In the genomic region with DNA sequence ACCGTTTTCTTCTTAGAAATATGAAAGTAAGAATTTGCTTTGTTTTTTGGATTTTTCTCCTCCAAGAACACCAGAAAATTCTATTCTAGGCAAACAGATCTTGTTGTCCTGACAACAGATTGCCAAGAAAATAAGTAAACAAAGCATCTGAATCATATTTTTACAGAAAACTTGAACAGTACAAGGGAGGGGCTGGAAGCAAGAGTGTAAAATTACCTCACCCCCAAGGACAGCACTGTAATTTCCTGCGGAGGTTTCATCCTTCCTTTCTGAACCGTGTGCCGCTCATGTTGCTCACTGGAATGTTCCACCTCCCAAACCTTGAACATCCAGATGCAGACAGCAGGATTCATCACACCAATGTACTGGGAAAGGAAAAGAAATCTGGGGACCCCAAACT, we compare ENCODE assay signal across 19 cellular contexts.
"Had no signal": no experiment of that assay in that cellular context is flagged by ENCODE, and none has a peak within 500 bp of the region (broad histone marks: within the 10 kb centered on the region; RNA-seq: fewer than 3 reads in every experiment).

No MANE protein-coding gene starts in this region.

- H3K36me3 ChIP-seq: lower lobe of right lung, suprapubic skin, upper lobe of left lung had no signal

- H3K36me3 Mint-ChIP-seq: naive thymus-derived CD8-positive, alpha-beta T cell had no signal

- H3K27ac ChIP-seq: lower lobe of right lung, sigmoid colon, suprapubic skin, WERI-Rb-1 had no signal

- H3K4me3 Mint-ChIP-seq: activated CD4-positive, alpha-beta memory T cell treated with anti-CD3 and anti-CD28 coated beads, Interleukin-2, amount 10 ng/mL, durations not matched to agents 7 days and 5 days; activated CD4-positive, alpha-beta T cell treated with anti-CD3 and anti-CD28 coated beads for 36 hours; activated naive CD8-positive, alpha-beta T cell treated with anti-CD3 and anti-CD28 coated beads, Interleukin-2, amount 50 U/mL, for 24 hours; effector memory CD8-positive, alpha-beta T cell; naive thymus-derived CD8-positive, alpha-beta T cell had no signal

- H3K27me3 ChIP-seq: sigmoid colon, suprapubic skin, upper lobe of left lung had no signal

- H3K9me3 ChIP-seq: lower lobe of right lung, sigmoid colon, suprapubic skin, upper lobe of left lung had no signal

- H3K27ac Mint-ChIP-seq: activated CD4-positive, alpha-beta memory T cell treated with anti-CD3 and anti-CD28 coated beads, Interleukin-2, amount 10 ng/mL, durations not matched to agents 7 days and 5 days; activated CD4-positive, alpha-beta T cell treated with anti-CD3 and anti-CD28 coated beads for 36 hours; activated naive CD8-positive, alpha-beta T cell treated with anti-CD3 and anti-CD28 coated beads, Interleukin-2, amount 50 U/mL, for 24 hours; effector memory CD8-positive, alpha-beta T cell; naive thymus-derived CD8-positive, alpha-beta T cell had no signal

- H3K27me3 Mint-ChIP-seq: activated CD4-positive, alpha-beta T cell treated with anti-CD3 and anti-CD28 coated beads for 36 hours; activated naive CD8-positive, alpha-beta T cell treated with anti-CD3 and anti-CD28 coated beads, Interleukin-2, amount 50 U/mL, for 24 hours; effector memory CD8-positive, alpha-beta T cell; naive thymus-derived CD8-positive, alpha-beta T cell had no signal

- DNase-seq: activated CD4-positive, alpha-beta memory T cell treated with anti-CD3 and anti-CD28 coated beads, Interleukin-2, amount 10 ng/mL, durations not matched to agents 7 days and 5 days; activated CD4-positive, alpha-beta T cell treated with anti-CD3 and anti-CD28 coated beads for 36 hours; activated CD8-positive, alpha-beta memory T cell treated with anti-CD3 and anti-CD28 coated beads, Interleukin-2, amount 50 U/mL, for 4 hours; activated naive CD4-positive, alpha-beta T cell; activated naive CD8-positive, alpha-beta T cell treated with anti-CD3 and anti-CD28 coated beads, Interleukin-2, amount 50 U/mL, for 24 hours; caudate nucleus; cortex of kidney; effector memory CD8-positive, alpha-beta T cell; left cardiac atrium; lower lobe of right lung; naive thymus-derived CD8-positive, alpha-beta T cell; nucleus accumbens; sigmoid colon; stimulated activated CD4-positive, alpha-beta T cell treated with anti-CD3 and anti-CD28 coated beads, Interleukin-12 subunit alpha, Interleukin-12 subunit beta, amount 100 ng/mL, for 4 hours; stimulated activated naive CD4-positive, alpha-beta T cell treated with Interleukin-2 at 50 U/mL for 16 hours; T-helper 1 cell; WERI-Rb-1 had no signal

- H3K9me3 Mint-ChIP-seq: activated CD4-positive, alpha-beta memory T cell treated with anti-CD3 and anti-CD28 coated beads, Interleukin-2, amount 10 ng/mL, durations not matched to agents 7 days and 5 days; activated naive CD8-positive, alpha-beta T cell treated with anti-CD3 and anti-CD28 coated beads, Interleukin-2, amount 50 U/mL, for 24 hours; effector memory CD8-positive, alpha-beta T cell; naive thymus-derived CD8-positive, alpha-beta T cell had no signal

- H3K4me3 ChIP-seq: lower lobe of right lung, sigmoid colon, suprapubic skin, upper lobe of left lung had no signal
